In genomic region chr21:36976882-36977651, GRCh38 we compare ENCODE assay signal across 8 cellular contexts. TPM values are rescaled to one million over a fixed set of nuclear protein-coding genes. Genes with fewer than 3 reads are reported as not detected.
DNase-seq lines count a peak whose midpoint lies in the region; ATAC-seq lines count a peak whose summit lies in the region.

No MANE protein-coding gene starts in this region.

- intact Hi-C loops in posterior cingulate gyrus (cut with DNase I) = no loop called here

- ATAC-seq in GM18909 (IDR thresholded peaks at IDR 0.05; ENCODE audit: poor library complexity, unreplicated experiment) = peak; percentile 76
- peak; percentile 73 for ATAC-seq in HG03378 (IDR thresholded peaks at IDR 0.05; ENCODE audit: unreplicated experiment)

- peak; percentile 52 for DNase-seq in CMK (ENCODE audit: low read depth)
- peak; percentile 26 to 74 for DNase-seq in NCI-H526 (lab: John Stamatoyannopoulos, UW)
- peak; percentile 59 for DNase-seq in activated CD8-positive, alpha-beta memory T cell treated with anti-CD3 and anti-CD28 coated beads, Interleukin-2, amount 50 U/mL, for 48 hours
- peak; percentile 25 for DNase-seq in germinal center (ENCODE audit: low spot score)
- peak; percentile 54 for DNase-seq in pulmonary artery endothelial cell (ENCODE audit: low read depth, low spot score)
- no peak for DNase-seq in posterior cingulate gyrus

RNA-seq across cellular contexts. Expression of gene HLCS, which starts 10.6 kb away (rescaled TPM):
- total RNA-seq in pulmonary artery endothelial cell = 12.9 and 15.6 TPM in 2 replicates

RNA-seq across cellular contexts. Expression of gene RIPPLY3, which starts 29.4 kb away (rescaled TPM):
- not detected in 2 replicates for total RNA-seq in pulmonary artery endothelial cell

Comparison
In these comparisons a context has a peak if more than half of its experiments do, and no peak if none do; other contexts are left out.
1. DNase-seq: peak in CMK (single experiment), NCI-H526 (2 of 2), activated CD8-positive, alpha-beta memory T cell treated with anti-CD3 and anti-CD28 coated beads, Interleukin-2, amount 50 U/mL, for 48 hours (single experiment), germinal center (single experiment) and pulmonary artery endothelial cell (single experiment); none in posterior cingulate gyrus (0 of 10).